Comparison of ENCODE assay signal across 8 cellular contexts in the genomic region with DNA sequence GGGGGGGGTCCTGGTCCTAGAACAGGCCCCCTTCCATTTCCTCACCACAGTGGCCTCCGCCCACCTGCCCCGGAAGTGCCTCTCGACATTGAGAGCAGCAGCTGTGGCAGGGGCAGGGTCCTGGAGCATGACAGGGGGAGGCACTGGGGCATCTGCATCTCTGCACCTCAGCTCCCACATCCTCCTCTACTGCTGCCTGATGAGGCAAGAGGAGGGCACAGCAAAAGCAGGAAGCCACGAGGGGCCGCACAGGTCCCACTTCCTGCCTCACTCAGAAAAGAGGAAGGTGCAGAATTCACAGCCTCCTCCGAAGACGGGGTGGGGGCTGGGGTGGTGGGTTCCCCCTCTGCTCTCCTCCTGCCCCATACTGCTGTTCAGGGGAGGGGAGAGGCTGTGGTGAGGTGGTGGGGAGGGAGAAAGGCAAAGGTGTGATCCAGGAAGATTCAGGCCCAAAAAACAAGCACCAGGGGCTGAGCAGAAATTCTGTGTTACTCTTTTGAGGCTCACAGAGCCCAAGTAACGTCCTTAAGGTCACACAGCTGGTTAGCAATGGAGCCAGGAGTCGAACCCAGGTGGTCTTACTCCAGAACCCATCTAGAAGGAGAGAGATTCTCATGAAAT. TPM values are rescaled to one million over a fixed set of nuclear protein-coding genes. Genes with fewer than 3 reads are reported as not detected.
A peak's percentile ranks its signal among the peaks of the same experiment; 100 is the strongest.
DNase-seq lines count a peak whose midpoint lies in the region; ATAC-seq, FAIRE-seq and TF ChIP-seq lines count a peak whose summit lies in the region.

No MANE protein-coding gene starts in this region.

- 44% methylated on average over 9 of the region's 9 CpGs for WGBS in right cardiac atrium

- H3K27me3 Mint-ChIP-seq in osteocyte (ENCODE audit: unreplicated experiment): no peaks in the 10 kb centered on the region

- H3K27ac Mint-ChIP-seq in osteocyte (ENCODE audit: unreplicated experiment): no peak overlapping the region

- TF ChIP-seq POLR2A in GM12891 (IDR thresholded peaks at IDR 0.05; ENCODE audit: low read depth, low read length): 0 out of 2 replicates have a peak, but pooled peaks have one; percentile 52

- no peaks in the 10 kb centered on the region for H3K9me3 ChIP-seq in right cardiac atrium (ENCODE audit: control insufficient read depth, low read length)

- FAIRE-seq in GM12891 (lab: Jason Lieb, UNC): peak; percentile 99

- H3K4me1 Mint-ChIP-seq in osteocyte (ENCODE audit: unreplicated experiment): peaks cover 3% of the 10 kb centered on the region

- DNase-seq in GM12891 (ENCODE audit: insufficient read length, low spot score) (peak; percentile 74), activated T-cell treated with anti-CD3 and anti-CD28 coated beads for 24 hours (ENCODE audit: low read depth) (peak; percentile 71), right cardiac atrium (peak; percentile 59 to 87 (median 83)), AG08396 (ENCODE audit: low spot score) (no peak), osteocyte (ENCODE audit: extremely low spot score, unreplicated experiment) (no peak)
- DNase-seq in NK-92 treated with Interleukin-12 subunit alpha and Interleukin-12 subunit beta, amount 100 ng/mL, for 24 hours (lab: John Stamatoyannopoulos, UW): peak; percentile 92
- peak; percentile 78 to 83 for DNase-seq in stimulated activated CD8-positive, alpha-beta memory T cell treated with anti-CD3 and anti-CD28 coated beads, Interleukin-15, amount 100 ng/mL, for 48 hours (ENCODE audit: low read depth in 2 of 2)

- TF ChIP-seq CTCF in osteocyte (IDR thresholded peaks at IDR 0.05): no peak

- H3K27me3 ChIP-seq in right cardiac atrium (ENCODE audit: control insufficient read depth, insufficient read depth): no peaks in the 10 kb centered on the region

- H3K9me3 Mint-ChIP-seq in osteocyte (ENCODE audit: unreplicated experiment): no peaks in the 10 kb centered on the region

- no peak overlapping the region for H3K4me3 Mint-ChIP-seq in osteocyte (ENCODE audit: unreplicated experiment)

- intact Hi-C loops in right cardiac atrium (cut with DNase I): no loop called here

- no peak overlapping the region for H3K27ac ChIP-seq in right cardiac atrium (ENCODE audit: low read length)

- peaks cover 34% of the 10 kb centered on the region for H3K36me3 Mint-ChIP-seq in osteocyte (ENCODE audit: unreplicated experiment)

- peak; percentile 93 for ATAC-seq in HG02610 (IDR thresholded peaks at IDR 0.05; ENCODE audit: unreplicated experiment)
- ATAC-seq in right cardiac atrium: peak; percentile 58 to 61

- no peaks in the 10 kb centered on the region for H3K4me1 ChIP-seq in right cardiac atrium (ENCODE audit: control insufficient read depth, insufficient read depth, low read length)

- H3K4me3 ChIP-seq in right cardiac atrium (ENCODE audit: low read length): no peak overlapping the region

TF ChIP-seq in GM12891, 5 proteins besides CTCF, POLR2A, EP300 and RAD21:
- TF ChIP-seq PAX5 (IDR thresholded peaks at IDR 0.05; ENCODE audit: insufficient read depth, low read length, severe bottlenecking) (peak; percentile 87), SPI1 (IDR thresholded peaks at IDR 0.05; ENCODE audit: low read depth, low read length) (peak; percentile 91), POU2F2 (IDR thresholded peaks at IDR 0.05; ENCODE audit: low read depth, low read length) (peak; percentile 62), POLR2AphosphoS5 (IDR thresholded peaks at IDR 0.05; ENCODE audit: low read depth, low read length) (peak; percentile 78), TAF1 (IDR thresholded peaks at IDR 0.05; ENCODE audit: low read depth, low read length) (peak; percentile 20; the same call in 1 of the 2 replicates)

RNA-seq across cellular contexts. Expression of gene AKNA, which starts 14.7 kb away (rescaled TPM):
- 46.5 TPM for polyA plus RNA-seq in GM12891 (2012; ENCODE audit: low read depth, missing spikeins)
- 10 to 100 TPM in 1 of 4 donors, 1 to 10 TPM in 3; 8.8 to 10.3 (median 8.9) TPM for total RNA-seq in right cardiac atrium
- polyA plus RNA-seq in right cardiac atrium: 8.4 TPM
- total RNA-seq in osteocyte: 36.0 and 37.0 TPM in 2 replicates

RNA-seq across cellular contexts. Expression of gene ORM2, which starts 43.4 kb away (rescaled TPM):
- polyA plus RNA-seq in GM12891 (2012; ENCODE audit: low read depth, missing spikeins): not detected
- total RNA-seq in right cardiac atrium (not detected), osteocyte (not detected in 2 replicates)
- 0.27 TPM for polyA plus RNA-seq in right cardiac atrium

RNA-seq across cellular contexts. Expression of gene ORM1, which starts 50.2 kb away (rescaled TPM):
- not detected for polyA plus RNA-seq in GM12891 (2012; ENCODE audit: low read depth, missing spikeins)
- total RNA-seq in right cardiac atrium (1 to 10 TPM in 1 of 4 donors, not detected in 3; 2.7 TPM), osteocyte (not detected in 2 replicates)
- 0.70 TPM for polyA plus RNA-seq in right cardiac atrium

Comparison
In these comparisons a context has a peak if more than half of its experiments do, and no peak if none do; other contexts are left out.
1. DNase-seq: peak in GM12891 (single experiment), NK-92 treated with Interleukin-12 subunit alpha and Interleukin-12 subunit beta, amount 100 ng/mL, for 24 hours (single experiment), activated T-cell treated with anti-CD3 and anti-CD28 coated beads for 24 hours (single experiment), right cardiac atrium (3 of 3) and stimulated activated CD8-positive, alpha-beta memory T cell treated with anti-CD3 and anti-CD28 coated beads, Interleukin-15, amount 100 ng/mL, for 48 hours (2 of 2); none in AG08396 (single experiment) and osteocyte (single experiment).